In genomic region chr19:14091086-14091884, GRCh38 we compare ENCODE assay signal across 1 cellular context.
TF ChIP-seq lines count a peak whose summit lies in the region.

No MANE protein-coding gene starts in this region.

TF ChIP-seq in K562, 482 proteins besides CTCF, POLR2A, EP300 and RAD21 (continued from another document and continues in another):
- TF ChIP-seq, protein P1, sequence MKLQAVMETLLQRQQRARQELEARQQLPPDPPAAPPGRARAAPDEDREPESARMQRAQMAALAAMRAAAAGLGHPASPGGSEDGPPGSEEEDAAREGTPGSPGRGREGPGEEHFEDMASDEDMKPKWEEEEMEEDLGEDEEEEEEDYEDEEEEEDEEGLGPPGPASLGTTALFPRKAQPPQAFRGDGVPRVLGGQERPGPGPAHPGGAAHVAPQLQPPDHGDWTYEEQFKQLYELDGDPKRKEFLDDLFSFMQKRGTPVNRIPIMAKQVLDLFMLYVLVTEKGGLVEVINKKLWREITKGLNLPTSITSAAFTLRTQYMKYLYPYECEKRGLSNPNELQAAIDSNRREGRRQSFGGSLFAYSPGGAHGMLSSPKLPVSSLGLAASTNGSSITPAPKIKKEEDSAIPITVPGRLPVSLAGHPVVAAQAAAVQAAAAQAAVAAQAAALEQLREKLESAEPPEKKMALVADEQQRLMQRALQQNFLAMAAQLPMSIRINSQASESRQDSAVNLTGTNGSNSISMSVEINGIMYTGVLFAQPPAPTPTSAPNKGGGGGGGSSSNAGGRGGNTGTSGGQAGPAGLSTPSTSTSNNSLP (IDR thresholded peaks at IDR 0.05; ENCODE audit: borderline replicate concordance, low read depth, low read length): no peak
- TF ChIP-seq KLF1 (tag; IDR thresholded peaks at IDR 0.05) (peak; percentile 97), SIX5 (IDR thresholded peaks at IDR 0.05; ENCODE audit: borderline replicate concordance in 1 of 2, insufficient read depth in 1 of 2, low read depth in 1 of 2, low read length in 2 of 2) (no peak), IFI16 (CRISPR knock-in tag; IDR thresholded peaks at IDR 0.05) (no peak), NFE2L1 (tag; IDR thresholded peaks at IDR 0.05; ENCODE audit: borderline replicate concordance, low read depth) (no peak), ZNF512 (tag; IDR thresholded peaks at IDR 0.05) (no peak), ARHGAP35 (IDR thresholded peaks at IDR 0.05; ENCODE audit: partially characterized antibody) (no peak), KDM1A (IDR thresholded peaks at IDR 0.05) (peak in 1 of 2 experiments; percentile 64; a peak in 2 of 4 replicates), MNT (conservative IDR thresholded peaks at IDR 0.05) (peak; percentile 72 to 86; a peak in 3 of 4 replicates), RFX7 (CRISPR knock-in tag; IDR thresholded peaks at IDR 0.05) (no peak), DNMT1 (IDR thresholded peaks at IDR 0.05) (no peak), NR2C1 (IDR thresholded peaks at IDR 0.05) (peak; percentile 90), NR2C1 (tag; IDR thresholded peaks at IDR 0.05) (peak; percentile 93), ESRRA (IDR thresholded peaks at IDR 0.05; ENCODE audit: borderline replicate concordance, low read depth) (no peak; the same call in 1 of the 2 replicates), CBX3 (IDR thresholded peaks at IDR 0.05; ENCODE audit: borderline replicate concordance in 1 of 2, low read length in 2 of 2) (peak in 1 of 2 experiments; percentile 78; a peak in 1 of 3 replicates), ZBTB17 (CRISPR knock-in tag; IDR thresholded peaks at IDR 0.05) (0 out of 2 replicates have a peak, but pooled peaks have one; percentile 44), ID3 (CRISPR knock-in tag; IDR thresholded peaks at IDR 0.05) (no peak), ID3 (tag; IDR thresholded peaks at IDR 0.05) (peak; percentile 29; the same call in 1 of the 2 replicates), FOXM1 (IDR thresholded peaks at IDR 0.05; ENCODE audit: low read depth) (peak; percentile 70), FOXM1 (CRISPR knock-in tag; IDR thresholded peaks at IDR 0.05; ENCODE audit: low read depth) (no peak), CHD4 (IDR thresholded peaks at IDR 0.05; ENCODE audit: insufficient read depth, insufficient replicate concordance, low read depth, low read length, poor library complexity, severe bottlenecking) (peak; percentile 69), BRD4 (IDR thresholded peaks at IDR 0.05) (no peak), POLR2G (IDR thresholded peaks at IDR 0.05; ENCODE audit: low read depth, low read length) (peak; percentile 87), ZNF12 (CRISPR knock-in tag; IDR thresholded peaks at IDR 0.05) (no peak), POLR3G (IDR thresholded peaks at IDR 0.05; ENCODE audit: extremely low read depth, insufficient read length, insufficient replicate concordance) (no peak), SUPT5H (IDR thresholded peaks at IDR 0.05) (peak; percentile 46), HSF4 (CRISPR knock-in tag; IDR thresholded peaks at IDR 0.05; ENCODE audit: borderline replicate concordance) (no peak), ZNF76 (CRISPR knock-in tag; IDR thresholded peaks at IDR 0.05; ENCODE audit: borderline replicate concordance) (peak; percentile 53; the same call in 1 of the 2 replicates), ZNF57 (CRISPR knock-in tag; IDR thresholded peaks at IDR 0.05) (no peak), MLLT1 (IDR thresholded peaks at IDR 0.05) (no peak), ZFP1 (CRISPR knock-in tag; IDR thresholded peaks at IDR 0.05) (no peak)
- TF ChIP-seq, protein P2, sequence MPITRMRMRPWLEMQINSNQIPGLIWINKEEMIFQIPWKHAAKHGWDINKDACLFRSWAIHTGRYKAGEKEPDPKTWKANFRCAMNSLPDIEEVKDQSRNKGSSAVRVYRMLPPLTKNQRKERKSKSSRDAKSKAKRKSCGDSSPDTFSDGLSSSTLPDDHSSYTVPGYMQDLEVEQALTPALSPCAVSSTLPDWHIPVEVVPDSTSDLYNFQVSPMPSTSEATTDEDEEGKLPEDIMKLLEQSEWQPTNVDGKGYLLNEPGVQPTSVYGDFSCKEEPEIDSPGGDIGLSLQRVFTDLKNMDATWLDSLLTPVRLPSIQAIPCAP (CRISPR knock-in tag; IDR thresholded peaks at IDR 0.05; ENCODE audit: borderline replicate concordance): no peak
- TF ChIP-seq, protein P3, sequence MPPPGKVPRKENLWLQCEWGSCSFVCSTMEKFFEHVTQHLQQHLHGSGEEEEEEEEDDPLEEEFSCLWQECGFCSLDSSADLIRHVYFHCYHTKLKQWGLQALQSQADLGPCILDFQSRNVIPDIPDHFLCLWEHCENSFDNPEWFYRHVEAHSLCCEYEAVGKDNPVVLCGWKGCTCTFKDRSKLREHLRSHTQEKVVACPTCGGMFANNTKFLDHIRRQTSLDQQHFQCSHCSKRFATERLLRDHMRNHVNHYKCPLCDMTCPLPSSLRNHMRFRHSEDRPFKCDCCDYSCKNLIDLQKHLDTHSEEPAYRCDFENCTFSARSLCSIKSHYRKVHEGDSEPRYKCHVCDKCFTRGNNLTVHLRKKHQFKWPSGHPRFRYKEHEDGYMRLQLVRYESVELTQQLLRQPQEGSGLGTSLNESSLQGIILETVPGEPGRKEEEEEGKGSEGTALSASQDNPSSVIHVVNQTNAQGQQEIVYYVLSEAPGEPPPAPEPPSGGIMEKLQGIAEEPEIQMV (tag; conservative IDR thresholded peaks at IDR 0.05; ENCODE audit: low read depth): no peak
- TF ChIP-seq, protein P4, sequence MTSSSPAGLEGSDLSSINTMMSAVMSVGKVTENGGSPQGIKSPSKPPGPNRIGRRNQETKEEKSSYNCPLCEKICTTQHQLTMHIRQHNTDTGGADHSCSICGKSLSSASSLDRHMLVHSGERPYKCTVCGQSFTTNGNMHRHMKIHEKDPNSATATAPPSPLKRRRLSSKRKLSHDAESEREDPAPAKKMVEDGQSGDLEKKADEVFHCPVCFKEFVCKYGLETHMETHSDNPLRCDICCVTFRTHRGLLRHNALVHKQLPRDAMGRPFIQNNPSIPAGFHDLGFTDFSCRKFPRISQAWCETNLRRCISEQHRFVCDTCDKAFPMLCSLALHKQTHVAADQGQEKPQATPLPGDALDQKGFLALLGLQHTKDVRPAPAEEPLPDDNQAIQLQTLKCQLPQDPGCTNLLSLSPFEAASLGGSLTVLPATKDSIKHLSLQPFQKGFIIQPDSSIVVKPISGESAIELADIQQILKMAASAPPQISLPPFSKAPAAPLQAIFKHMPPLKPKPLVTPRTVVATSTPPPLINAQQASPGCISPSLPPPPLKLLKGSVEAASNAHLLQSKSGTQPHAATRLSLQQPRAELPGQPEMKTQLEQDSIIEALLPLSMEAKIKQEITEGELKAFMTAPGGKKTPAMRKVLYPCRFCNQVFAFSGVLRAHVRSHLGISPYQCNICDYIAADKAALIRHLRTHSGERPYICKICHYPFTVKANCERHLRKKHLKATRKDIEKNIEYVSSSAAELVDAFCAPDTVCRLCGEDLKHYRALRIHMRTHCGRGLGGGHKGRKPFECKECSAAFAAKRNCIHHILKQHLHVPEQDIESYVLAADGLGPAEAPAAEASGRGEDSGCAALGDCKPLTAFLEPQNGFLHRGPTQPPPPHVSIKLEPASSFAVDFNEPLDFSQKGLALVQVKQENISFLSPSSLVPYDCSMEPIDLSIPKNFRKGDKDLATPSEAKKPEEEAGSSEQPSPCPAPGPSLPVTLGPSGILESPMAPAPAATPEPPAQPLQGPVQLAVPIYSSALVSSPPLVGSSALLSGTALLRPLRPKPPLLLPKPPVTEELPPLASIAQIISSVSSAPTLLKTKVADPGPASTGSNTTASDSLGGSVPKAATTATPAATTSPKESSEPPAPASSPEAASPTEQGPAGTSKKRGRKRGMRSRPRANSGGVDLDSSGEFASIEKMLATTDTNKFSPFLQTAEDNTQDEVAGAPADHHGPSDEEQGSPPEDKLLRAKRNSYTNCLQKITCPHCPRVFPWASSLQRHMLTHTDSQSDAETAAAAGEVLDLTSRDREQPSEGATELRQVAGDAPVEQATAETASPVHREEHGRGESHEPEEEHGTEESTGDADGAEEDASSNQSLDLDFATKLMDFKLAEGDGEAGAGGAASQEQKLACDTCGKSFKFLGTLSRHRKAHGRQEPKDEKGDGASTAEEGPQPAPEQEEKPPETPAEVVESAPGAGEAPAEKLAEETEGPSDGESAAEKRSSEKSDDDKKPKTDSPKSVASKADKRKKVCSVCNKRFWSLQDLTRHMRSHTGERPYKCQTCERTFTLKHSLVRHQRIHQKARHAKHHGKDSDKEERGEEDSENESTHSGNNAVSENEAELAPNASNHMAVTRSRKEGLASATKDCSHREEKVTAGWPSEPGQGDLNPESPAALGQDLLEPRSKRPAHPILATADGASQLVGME (CRISPR knock-in tag; IDR thresholded peaks at IDR 0.05): 0 out of 2 replicates have a peak, but pooled peaks have one; percentile 31
- TF ChIP-seq, protein P5, sequence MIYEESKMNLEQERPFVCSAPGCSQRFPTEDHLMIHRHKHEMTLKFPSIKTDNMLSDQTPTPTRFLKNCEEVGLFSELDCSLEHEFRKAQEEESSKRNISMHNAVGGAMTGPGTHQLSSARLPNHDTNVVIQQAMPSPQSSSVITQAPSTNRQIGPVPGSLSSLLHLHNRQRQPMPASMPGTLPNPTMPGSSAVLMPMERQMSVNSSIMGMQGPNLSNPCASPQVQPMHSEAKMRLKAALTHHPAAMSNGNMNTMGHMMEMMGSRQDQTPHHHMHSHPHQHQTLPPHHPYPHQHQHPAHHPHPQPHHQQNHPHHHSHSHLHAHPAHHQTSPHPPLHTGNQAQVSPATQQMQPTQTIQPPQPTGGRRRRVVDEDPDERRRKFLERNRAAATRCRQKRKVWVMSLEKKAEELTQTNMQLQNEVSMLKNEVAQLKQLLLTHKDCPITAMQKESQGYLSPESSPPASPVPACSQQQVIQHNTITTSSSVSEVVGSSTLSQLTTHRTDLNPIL (CRISPR knock-in tag; IDR thresholded peaks at IDR 0.05): no peak
- TF ChIP-seq, protein P6, sequence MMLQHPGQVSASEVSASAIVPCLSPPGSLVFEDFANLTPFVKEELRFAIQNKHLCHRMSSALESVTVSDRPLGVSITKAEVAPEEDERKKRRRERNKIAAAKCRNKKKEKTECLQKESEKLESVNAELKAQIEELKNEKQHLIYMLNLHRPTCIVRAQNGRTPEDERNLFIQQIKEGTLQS (IDR thresholded peaks at IDR 0.05): no peak
- TF ChIP-seq, protein P6 (CRISPR knock-in tag; conservative IDR thresholded peaks at IDR 0.05): no peak
